Comparison of ENCODE assay signal across 2 cellular contexts in the genomic region with DNA sequence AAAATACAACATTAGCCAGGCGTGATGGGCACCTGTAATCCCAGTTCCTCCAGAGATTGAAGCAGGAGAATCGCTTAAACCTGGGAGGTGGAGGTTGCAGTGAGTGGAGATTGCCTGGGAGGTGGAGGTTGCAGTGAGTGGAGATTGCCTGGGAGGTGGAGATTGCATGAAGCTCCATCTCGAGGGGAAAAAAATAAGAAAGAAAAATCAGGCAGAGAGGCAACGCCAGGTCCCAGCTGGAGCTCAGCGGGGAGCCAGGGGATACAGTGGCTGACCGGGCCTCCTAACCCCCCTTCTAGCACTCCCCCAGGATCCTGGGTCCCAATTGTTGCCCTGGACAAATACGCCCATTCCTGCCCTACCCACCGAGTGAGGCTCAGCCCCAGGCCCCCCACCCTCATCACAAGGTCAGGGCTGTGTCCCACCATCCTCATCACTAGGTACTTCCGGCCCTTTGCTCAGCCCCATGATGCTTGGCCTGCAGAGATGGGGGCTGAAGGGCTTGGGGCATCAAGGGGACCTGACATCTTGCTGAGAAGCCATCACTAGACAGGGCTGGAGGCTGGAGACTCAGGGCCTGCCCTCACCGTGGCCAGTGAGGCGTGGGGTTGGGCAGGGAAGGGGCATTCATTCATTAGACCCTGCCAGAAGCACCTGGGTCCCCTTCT.
TF ChIP-seq lines count a peak whose summit lies in the region.

No MANE protein-coding gene starts in this region.

TF ChIP-seq in SK-N-SH, 30 proteins besides CTCF, POLR2A, EP300 and RAD21 (continued from another document):
- TF ChIP-seq, protein P1, sequence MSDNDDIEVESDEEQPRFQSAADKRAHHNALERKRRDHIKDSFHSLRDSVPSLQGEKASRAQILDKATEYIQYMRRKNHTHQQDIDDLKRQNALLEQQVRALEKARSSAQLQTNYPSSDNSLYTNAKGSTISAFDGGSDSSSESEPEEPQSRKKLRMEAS (IDR thresholded peaks at IDR 0.05; ENCODE audit: low read depth), result no peak
- TF ChIP-seq ELF1 (IDR thresholded peaks at IDR 0.05), result no peak
- TF ChIP-seq POLR2AphosphoS5 (IDR thresholded peaks at IDR 0.05; ENCODE audit: low read depth, low read length), result no peak
TF ChIP-seq in SK-N-SH: peak in this region for 0.

TF ChIP-seq in SK-N-SH treated with all-trans-retinoic acid at 6 μM for 48 hours, 23 proteins besides CTCF, POLR2A, EP300 and RAD21 (continued from another document):
- TF ChIP-seq, protein P2, sequence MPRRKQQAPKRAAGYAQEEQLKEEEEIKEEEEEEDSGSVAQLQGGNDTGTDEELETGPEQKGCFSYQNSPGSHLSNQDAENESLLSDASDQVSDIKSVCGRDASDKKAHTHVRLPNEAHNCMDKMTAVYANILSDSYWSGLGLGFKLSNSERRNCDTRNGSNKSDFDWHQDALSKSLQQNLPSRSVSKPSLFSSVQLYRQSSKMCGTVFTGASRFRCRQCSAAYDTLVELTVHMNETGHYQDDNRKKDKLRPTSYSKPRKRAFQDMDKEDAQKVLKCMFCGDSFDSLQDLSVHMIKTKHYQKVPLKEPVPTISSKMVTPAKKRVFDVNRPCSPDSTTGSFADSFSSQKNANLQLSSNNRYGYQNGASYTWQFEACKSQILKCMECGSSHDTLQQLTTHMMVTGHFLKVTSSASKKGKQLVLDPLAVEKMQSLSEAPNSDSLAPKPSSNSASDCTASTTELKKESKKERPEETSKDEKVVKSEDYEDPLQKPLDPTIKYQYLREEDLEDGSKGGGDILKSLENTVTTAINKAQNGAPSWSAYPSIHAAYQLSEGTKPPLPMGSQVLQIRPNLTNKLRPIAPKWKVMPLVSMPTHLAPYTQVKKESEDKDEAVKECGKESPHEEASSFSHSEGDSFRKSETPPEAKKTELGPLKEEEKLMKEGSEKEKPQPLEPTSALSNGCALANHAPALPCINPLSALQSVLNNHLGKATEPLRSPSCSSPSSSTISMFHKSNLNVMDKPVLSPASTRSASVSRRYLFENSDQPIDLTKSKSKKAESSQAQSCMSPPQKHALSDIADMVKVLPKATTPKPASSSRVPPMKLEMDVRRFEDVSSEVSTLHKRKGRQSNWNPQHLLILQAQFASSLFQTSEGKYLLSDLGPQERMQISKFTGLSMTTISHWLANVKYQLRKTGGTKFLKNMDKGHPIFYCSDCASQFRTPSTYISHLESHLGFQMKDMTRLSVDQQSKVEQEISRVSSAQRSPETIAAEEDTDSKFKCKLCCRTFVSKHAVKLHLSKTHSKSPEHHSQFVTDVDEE (CRISPR knock-in tag; IDR thresholded peaks at IDR 0.05), result no peak
- TF ChIP-seq RARB (CRISPR knock-in tag; IDR thresholded peaks at IDR 0.05) (no peak), PPARA (CRISPR knock-in tag; IDR thresholded peaks at IDR 0.05; ENCODE audit: borderline replicate concordance) (no peak), BACH2 (CRISPR knock-in tag; IDR thresholded peaks at IDR 0.05; ENCODE audit: borderline replicate concordance) (no peak), ZFP3 (CRISPR knock-in tag; IDR thresholded peaks at IDR 0.05) (no peak), CSDC2 (CRISPR knock-in tag; IDR thresholded peaks at IDR 0.05) (no peak), GLIS3 (CRISPR knock-in tag; IDR thresholded peaks at IDR 0.05) (no peak), OSR1 (CRISPR knock-in tag; IDR thresholded peaks at IDR 0.05) (no peak), ARNTL (CRISPR knock-in tag; IDR thresholded peaks at IDR 0.05; ENCODE audit: borderline replicate concordance, low read depth) (no peak), TCF4 (CRISPR knock-in tag; IDR thresholded peaks at IDR 0.05; ENCODE audit: borderline replicate concordance) (no peak), ZNF70 (CRISPR knock-in tag; IDR thresholded peaks at IDR 0.05) (no peak)
- TF ChIP-seq, protein P3, sequence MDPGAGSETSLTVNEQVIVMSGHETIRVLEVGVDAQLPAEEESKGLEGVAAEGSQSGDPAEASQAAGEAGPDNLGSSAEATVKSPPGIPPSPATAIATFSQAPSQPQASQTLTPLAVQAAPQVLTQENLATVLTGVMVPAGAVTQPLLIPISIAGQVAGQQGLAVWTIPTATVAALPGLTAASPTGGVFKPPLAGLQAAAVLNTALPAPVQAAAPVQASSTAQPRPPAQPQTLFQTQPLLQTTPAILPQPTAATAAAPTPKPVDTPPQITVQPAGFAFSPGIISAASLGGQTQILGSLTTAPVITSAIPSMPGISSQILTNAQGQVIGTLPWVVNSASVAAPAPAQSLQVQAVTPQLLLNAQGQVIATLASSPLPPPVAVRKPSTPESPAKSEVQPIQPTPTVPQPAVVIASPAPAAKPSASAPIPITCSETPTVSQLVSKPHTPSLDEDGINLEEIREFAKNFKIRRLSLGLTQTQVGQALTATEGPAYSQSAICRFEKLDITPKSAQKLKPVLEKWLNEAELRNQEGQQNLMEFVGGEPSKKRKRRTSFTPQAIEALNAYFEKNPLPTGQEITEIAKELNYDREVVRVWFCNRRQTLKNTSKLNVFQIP (CRISPR knock-in tag; IDR thresholded peaks at IDR 0.05; ENCODE audit: borderline replicate concordance, low read depth), result no peak
- TF ChIP-seq, protein P4, sequence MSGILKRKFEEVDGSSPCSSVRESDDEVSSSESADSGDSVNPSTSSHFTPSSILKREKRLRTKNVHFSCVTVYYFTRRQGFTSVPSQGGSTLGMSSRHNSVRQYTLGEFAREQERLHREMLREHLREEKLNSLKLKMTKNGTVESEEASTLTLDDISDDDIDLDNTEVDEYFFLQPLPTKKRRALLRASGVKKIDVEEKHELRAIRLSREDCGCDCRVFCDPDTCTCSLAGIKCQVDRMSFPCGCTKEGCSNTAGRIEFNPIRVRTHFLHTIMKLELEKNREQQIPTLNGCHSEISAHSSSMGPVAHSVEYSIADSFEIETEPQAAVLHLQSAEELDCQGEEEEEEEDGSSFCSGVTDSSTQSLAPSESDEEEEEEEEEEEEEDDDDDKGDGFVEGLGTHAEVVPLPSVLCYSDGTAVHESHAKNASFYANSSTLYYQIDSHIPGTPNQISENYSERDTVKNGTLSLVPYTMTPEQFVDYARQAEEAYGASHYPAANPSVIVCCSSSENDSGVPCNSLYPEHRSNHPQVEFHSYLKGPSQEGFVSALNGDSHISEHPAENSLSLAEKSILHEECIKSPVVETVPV (CRISPR knock-in tag; IDR thresholded peaks at IDR 0.05), result no peak
TF ChIP-seq in SK-N-SH treated with all-trans-retinoic acid at 6 μM for 48 hours: peak in this region for 0.
